Comparison of ENCODE assay signal across 9 cellular contexts in the genomic region with DNA sequence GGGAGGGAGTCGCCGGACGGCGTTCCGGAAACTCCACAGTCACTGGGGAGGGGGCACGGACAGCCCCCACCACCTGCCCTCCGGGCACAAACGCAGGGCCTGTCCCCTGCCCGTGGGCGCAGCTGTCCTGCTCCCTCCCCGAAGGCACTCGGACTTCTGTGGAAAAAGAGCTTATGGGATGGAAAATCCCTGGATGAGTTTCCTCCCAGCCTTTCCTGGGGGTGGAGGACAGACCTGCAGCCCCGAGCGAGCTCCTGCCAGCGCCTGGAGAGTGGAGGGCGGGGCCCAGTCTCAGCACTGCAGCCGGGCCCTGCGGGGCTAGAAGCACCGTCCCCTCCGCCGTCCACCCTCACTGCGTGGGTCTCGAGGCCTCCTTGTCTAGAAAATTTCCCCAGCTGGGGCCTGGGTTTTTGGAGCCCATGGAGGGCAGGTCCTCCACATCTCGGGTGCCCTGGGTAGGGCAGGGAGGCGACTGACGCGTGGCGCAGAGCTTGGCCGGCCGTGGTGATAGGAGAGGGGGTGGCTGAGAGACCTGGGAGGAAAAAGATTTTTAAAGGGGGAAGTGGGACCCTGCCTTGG. TPM values are rescaled to one million over a fixed set of nuclear protein-coding genes. Genes with fewer than 3 reads are reported as not detected.
A peak's percentile ranks its signal among the peaks of the same experiment; 100 is the strongest.
DNase-seq lines count a peak whose midpoint lies in the region; ATAC-seq and TF ChIP-seq lines count a peak whose summit lies in the region.
"Had no signal": no experiment of that assay in that cellular context is flagged by ENCODE, and none has a peak within 500 bp of the region (broad histone marks: within the 10 kb centered on the region; RNA-seq: fewer than 3 reads in every experiment).

No MANE protein-coding gene starts in this region.

- H3K27me3 ChIP-seq in breast epithelium (no peaks in the 10 kb centered on the region), esophagus squamous epithelium (peaks cover 0 to 91% (median 11%) of the 10 kb centered on the region in 4 donors), aorta (ENCODE audit: control insufficient read depth in 1 of 2, insufficient read depth in 2 of 2, low read length in 1 of 2) (no peaks in the 10 kb centered on the region)

- H3K4me3 ChIP-seq in breast epithelium (peak overlapping the region; percentile 49 to 83 (median 60)), esophagus squamous epithelium (peak overlapping the region in 2 of 4 donors; percentile 51 to 64), aorta (ENCODE audit: low read length in 2 of 2) (no peak overlapping the region)

- TF ChIP-seq CTCF in breast epithelium (IDR thresholded peaks at IDR 0.05) (no peak), MCF 10A (IDR thresholded peaks at IDR 0.05; ENCODE audit: unreplicated experiment) (no peak), esophagus squamous epithelium (IDR thresholded peaks at IDR 0.05) (no peak)

- H3K4me3 Mint-ChIP-seq in MCF 10A (ENCODE audit: unreplicated experiment) (no peak overlapping the region), naive B cell (peak overlapping the region in 5 of 8 donors; percentile 60 to 90 (median 84))

- DNase-seq in breast epithelium (ENCODE audit: low spot score in 2 of 2) = peak in 1 of 2 donors; percentile 51
- no peak for DNase-seq in MCF 10A (ENCODE audit: unreplicated experiment)
- no peak for DNase-seq in esophagus squamous epithelium (lab: John Stamatoyannopoulos, UW)
- DNase-seq in naive B cell = no peak
- peak; percentile 81 to 89 for DNase-seq in aorta
- DNase-seq: RPMI8226 had no signal

- H3K4me1 ChIP-seq in breast epithelium (peaks cover 16 to 23% of the 10 kb centered on the region in 2 donors), esophagus squamous epithelium (peaks cover 43 to 85% (median 44%) of the 10 kb centered on the region in 3 donors), aorta (ENCODE audit: control insufficient read depth in 1 of 2, insufficient read depth in 2 of 2, low read length in 2 of 2) (no peaks in the 10 kb centered on the region)

- CTCF ChIA-PET in MCF 10A (lab: Yijun Ruan, JAX) = no interaction called here

- H3K9me3 ChIP-seq in breast epithelium (no peaks in the 10 kb centered on the region), esophagus squamous epithelium (no peaks in the 10 kb centered on the region), aorta (ENCODE audit: control insufficient read depth, low read length) (no peaks in the 10 kb centered on the region)

- no peak for TF ChIP-seq POLR2A in breast epithelium (IDR thresholded peaks at IDR 0.05)
- peak in 1 of 4 donors; percentile 25 for TF ChIP-seq POLR2A in esophagus squamous epithelium (IDR thresholded peaks at IDR 0.05)

- H3K27ac Mint-ChIP-seq in MCF 10A (ENCODE audit: low read depth, unreplicated experiment) (no peak overlapping the region), naive B cell (no peak overlapping the region)

- H3K9me3 Mint-ChIP-seq in MCF 10A (ENCODE audit: unreplicated experiment) (no peaks in the 10 kb centered on the region), naive B cell (peaks cover 0 to 1% (median 0%) of the 10 kb centered on the region in 7 donors)

- 0 to 17% methylated on average over 5 to 14 of the region's 30 CpGs for WGBS in esophagus squamous epithelium, 2 donors
- WGBS in aorta, 2 donors = 16 to 17% methylated on average over 30 of the region's 30 CpGs

- POLR2A ChIA-PET in MCF 10A (lab: Yijun Ruan, JAX) = interaction anchor here (0.6 kb wide), 1 partner anchor 210 kb away, joined by 3 read pairs; no protein-coding TSS in a partner anchor

- H3K36me3 ChIP-seq in breast epithelium (no peaks in the 10 kb centered on the region), esophagus squamous epithelium (no peaks in the 10 kb centered on the region), aorta (ENCODE audit: control insufficient read depth in 1 of 2, insufficient read depth in 2 of 2, low read length in 1 of 2) (no peaks in the 10 kb centered on the region)

- no TSS peak for BruUV-seq in MCF 10A (replicated peaks; lab: Mats Ljungman, UMichigan)

- H3K27ac ChIP-seq in breast epithelium (peak overlapping the region; percentile 83 to 99), esophagus squamous epithelium (peak overlapping the region; percentile 74 to 94 (median 90)), aorta (ENCODE audit: low read depth in 1 of 2, low read length in 2 of 2) (peak overlapping the region; percentile 94 to 99)

- H3K36me3 Mint-ChIP-seq in MCF 10A (ENCODE audit: insufficient read depth, unreplicated experiment) (no peaks in the 10 kb centered on the region), naive B cell (no peaks in the 10 kb centered on the region)

- H3K4me1 Mint-ChIP-seq in MCF 10A (ENCODE audit: insufficient read depth, unreplicated experiment) (no peaks in the 10 kb centered on the region), naive B cell (peaks cover 7 to 13% (median 7%) of the 10 kb centered on the region in 3 donors)

- intact Hi-C loops in breast epithelium (cut with DNase I; ENCODE audit: low total_unique reads) (no loop called here), MCF 10A (cut with micrococcal nuclease) (no loop called here), esophagus squamous epithelium (cut with DNase I) (loop anchor here (10.0 kb wide), 1 partner anchor 130 kb away; no protein-coding TSS in a partner anchor), aorta (cut with DNase I) (loop anchor here in 1 of 2 donors (5.0 kb wide), 1 partner anchor 87 kb away; no protein-coding TSS in a partner anchor)

- ATAC-seq in naive B cell (ENCODE audit: low read depth in 2 of 2) (no peak), aorta (ENCODE audit: low FRiP score) (no peak), GM21723 (IDR thresholded peaks at IDR 0.05; ENCODE audit: unreplicated experiment) (no peak), GM21367 (IDR thresholded peaks at IDR 0.05; ENCODE audit: unreplicated experiment) (no peak), HG03439 (IDR thresholded peaks at IDR 0.05; ENCODE audit: unreplicated experiment) (no peak)

- H3K27me3 Mint-ChIP-seq in MCF 10A (ENCODE audit: insufficient read depth, unreplicated experiment) (peaks cover 14% of the 10 kb centered on the region), naive B cell (peaks cover 26 to 59% (median 39%) of the 10 kb centered on the region in 3 donors)

RNA-seq across cellular contexts. Expression of a gene that starts 6.5 kb away (rescaled TPM):
- total RNA-seq in breast epithelium = 100 to 1,000 TPM; 137 to 527 (median 201) TPM
- 3.2 and 3.5 TPM in 2 replicates for total RNA-seq in MCF 10A (2022)
- 100 to 1,000 TPM in 1 of 4 donors, 10 to 100 TPM in 3; 25.0 to 242 (median 54.9) TPM for total RNA-seq in esophagus squamous epithelium
- polyA plus RNA-seq in naive B cell (ENCODE audit: low read depth in 6 of 6) = not detected
- total RNA-seq in aorta = 100 to 1,000 TPM; 458 to 593 TPM
- polyA plus RNA-seq in aorta = 1,000 to 10,000 TPM in 1 of 2 donors, 100 to 1,000 TPM in 1; 156 to 1,773 TPM

Comparison
In these comparisons a context has a peak if more than half of its experiments do, and no peak if none do; other contexts are left out.
1. DNase-seq: peak in aorta (2 of 2); none in MCF 10A (single experiment), esophagus squamous epithelium (single experiment) and naive B cell (single experiment).
2. H3K4me3 ChIP-seq: peak in breast epithelium (3 of 3); none in aorta (0 of 2).
3. Peak in every context shown above with its lines, with median percentiles within 50 percentile points of each other: H3K27ac ChIP-seq.